ENCODE assay signal across 1 cellular context in the genomic region with DNA sequence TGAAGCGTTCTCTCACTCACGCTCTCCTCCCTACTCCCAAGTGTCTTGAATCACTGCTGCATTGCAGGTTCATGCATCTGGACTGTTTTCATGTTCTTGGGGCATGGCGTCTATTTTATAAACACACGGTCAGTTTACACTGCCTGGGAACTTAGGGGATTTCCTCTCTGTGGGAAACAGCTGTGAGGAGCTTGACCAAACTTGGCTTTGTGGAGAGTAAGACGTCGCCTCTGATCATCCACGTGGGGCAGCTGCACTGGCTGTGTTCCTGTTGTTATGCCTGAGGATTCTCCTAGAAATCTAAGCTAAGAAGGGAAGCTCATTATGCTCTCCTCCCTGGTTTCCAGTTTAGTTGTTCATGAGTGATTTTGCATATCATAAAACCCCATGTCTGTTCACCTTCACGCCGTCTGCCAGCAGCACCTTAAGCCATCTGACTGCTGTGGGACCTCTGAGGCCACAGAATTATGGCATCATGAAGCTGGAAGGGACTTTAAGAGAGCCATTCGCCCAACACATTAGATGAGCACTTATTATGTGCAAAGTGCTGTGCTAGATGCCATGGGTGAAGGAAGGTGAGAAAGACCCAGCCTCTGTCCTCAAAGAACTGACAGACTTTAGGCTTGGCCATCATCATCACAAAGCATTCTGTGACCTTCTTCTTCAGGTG.
A peak's percentile ranks its signal among the peaks of the same experiment; 100 is the strongest.
TF ChIP-seq lines count a peak whose summit lies in the region.

No MANE protein-coding gene starts in this region.

TF ChIP-seq in GM12878, 131 proteins besides CTCF, POLR2A, EP300 and RAD21 (continues in another document):
- TF ChIP-seq, protein P1, sequence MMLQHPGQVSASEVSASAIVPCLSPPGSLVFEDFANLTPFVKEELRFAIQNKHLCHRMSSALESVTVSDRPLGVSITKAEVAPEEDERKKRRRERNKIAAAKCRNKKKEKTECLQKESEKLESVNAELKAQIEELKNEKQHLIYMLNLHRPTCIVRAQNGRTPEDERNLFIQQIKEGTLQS (IDR thresholded peaks at IDR 0.05; ENCODE audit: borderline replicate concordance, extremely low read depth, low read depth, low read length): no peak
- TF ChIP-seq MYB (IDR thresholded peaks at IDR 0.05; ENCODE audit: borderline replicate concordance, low read depth, low read length) (no peak; the same call in 1 of the 2 replicates), ETV6 (conservative IDR thresholded peaks at IDR 0.05 in 1 of 2, IDR thresholded peaks at IDR 0.05 in 1 of 2; ENCODE audit: borderline replicate concordance in 1 of 2, low read depth in 1 of 2) (no peak; a peak in 1 of 4 replicates), ASH2L (IDR thresholded peaks at IDR 0.05; ENCODE audit: borderline replicate concordance, low read depth) (no peak), CEBPB (IDR thresholded peaks at IDR 0.05; ENCODE audit: borderline replicate concordance in 1 of 2, low read depth in 2 of 2, low read length in 2 of 2) (no peak), STAT1 (conservative IDR thresholded peaks at IDR 0.05) (no peak), SREBF2 (IDR thresholded peaks at IDR 0.05; ENCODE audit: low read length) (no peak), ZBTB4 (CRISPR knock-in tag; IDR thresholded peaks at IDR 0.05) (0 out of 2 replicates have a peak, but pooled peaks have one; percentile 18), CBFB (IDR thresholded peaks at IDR 0.05; ENCODE audit: low read depth) (peak; percentile 25; the same call in 1 of the 2 replicates), SKIL (IDR thresholded peaks at IDR 0.05; ENCODE audit: low read depth, poor library complexity, severe bottlenecking) (peak; percentile 31), TAF1 (IDR thresholded peaks at IDR 0.05; ENCODE audit: borderline replicate concordance, low read depth, low read length) (0 out of 2 replicates have a peak, but pooled peaks have one; percentile 16), SMAD5 (IDR thresholded peaks at IDR 0.05; ENCODE audit: low read depth) (peak; percentile 27; the same call in 1 of the 2 replicates), EED (IDR thresholded peaks at IDR 0.05; ENCODE audit: low read depth) (peak; percentile 87), IKZF2 (IDR thresholded peaks at IDR 0.05) (peak; percentile 89 to 90), NR2C1 (IDR thresholded peaks at IDR 0.05) (no peak), CEBPZ (IDR thresholded peaks at IDR 0.05; ENCODE audit: low read depth, low read length) (no peak), MEF2A (IDR thresholded peaks at IDR 0.05; ENCODE audit: insufficient read depth, low read depth, low read length) (no peak), CHD2 (IDR thresholded peaks at IDR 0.05; ENCODE audit: borderline replicate concordance, low read depth, low read length) (peak; percentile 24; the same call in 1 of the 2 replicates), NKRF (conservative IDR thresholded peaks at IDR 0.05) (0 out of 2 replicates have a peak, but pooled peaks have one; percentile 21), NR2C2 (IDR thresholded peaks at IDR 0.05; ENCODE audit: borderline replicate concordance, control insufficient read depth, insufficient read length, low read depth) (no peak), SIN3A (IDR thresholded peaks at IDR 0.05; ENCODE audit: low read depth, low read length) (no peak), RBBP5 (conservative IDR thresholded peaks at IDR 0.05) (no peak), EZH2 (IDR thresholded peaks at IDR 0.05; ENCODE audit: borderline replicate concordance, control insufficient read depth, low read depth, low read length) (no peak), CREM (IDR thresholded peaks at IDR 0.05; ENCODE audit: low read depth) (peak; percentile 83), PAX8 (IDR thresholded peaks at IDR 0.05) (no peak), TCF3 (IDR thresholded peaks at IDR 0.05; ENCODE audit: borderline replicate concordance, insufficient read depth, low read depth, low read length) (peak; percentile 91), ZNF592 (IDR thresholded peaks at IDR 0.05) (peak; percentile 97), ZNF687 (IDR thresholded peaks at IDR 0.05) (peak; percentile 100), BCL11A (IDR thresholded peaks at IDR 0.05; ENCODE audit: low read depth, low read length) (0 out of 2 replicates have a peak, but pooled peaks have one; percentile 45)
- TF ChIP-seq, protein P2, sequence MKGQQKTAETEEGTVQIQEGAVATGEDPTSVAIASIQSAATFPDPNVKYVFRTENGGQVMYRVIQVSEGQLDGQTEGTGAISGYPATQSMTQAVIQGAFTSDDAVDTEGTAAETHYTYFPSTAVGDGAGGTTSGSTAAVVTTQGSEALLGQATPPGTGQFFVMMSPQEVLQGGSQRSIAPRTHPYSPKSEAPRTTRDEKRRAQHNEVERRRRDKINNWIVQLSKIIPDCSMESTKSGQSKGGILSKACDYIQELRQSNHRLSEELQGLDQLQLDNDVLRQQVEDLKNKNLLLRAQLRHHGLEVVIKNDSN (IDR thresholded peaks at IDR 0.05; ENCODE audit: borderline replicate concordance, extremely low read length, insufficient read depth, low read depth, low read length): no peak
